In genomic region chr17:18326039-18326438, GRCh38 we compare ENCODE assay signal across 15 cellular contexts. TPM values are rescaled to one million over a fixed set of nuclear protein-coding genes. Genes with fewer than 3 reads are reported as not detected.
"Had no signal": no experiment of that assay in that cellular context is flagged by ENCODE, and none has a peak within 500 bp of the region (broad histone marks: within the 10 kb centered on the region; RNA-seq: fewer than 3 reads in every experiment).

No MANE protein-coding gene starts in this region.

- H3K36me3 Mint-ChIP-seq: natural killer cell had no signal

- H3K9me3 Mint-ChIP-seq: brain, natural killer cell had no signal

- H3K27me3 Mint-ChIP-seq: activated naive CD8-positive, alpha-beta T cell; brain had no signal

- ATAC-seq: left lung, natural killer cell had no signal

- H3K27ac ChIP-seq: colonic mucosa, esophagus muscularis mucosa, hepatocyte, neutrophil, transverse colon had no signal

- FAIRE-seq: keratinocyte had no signal

- H3K4me3 Mint-ChIP-seq: activated naive CD8-positive, alpha-beta T cell; brain; natural killer cell had no signal

- H3K4me3 ChIP-seq: colonic mucosa, esophagus muscularis mucosa, hepatocyte, left lung, transverse colon had no signal

- H3K4me1 ChIP-seq: colonic mucosa had no signal

- DNase-seq: activated CD4-positive, alpha-beta T cell treated with anti-CD3 and anti-CD28 coated beads, Interleukin-2, amount 50 U/mL, for 48 hours; activated CD4-positive, CD25-positive, alpha-beta regulatory T cell treated with anti-CD3 and anti-CD28 coated beads, Interleukin-2, amount 50 U/mL, for 72 hours; central memory CD4-positive, alpha-beta T cell; colonic mucosa; left lung; mesenchymal stem cell; natural killer cell; stimulated activated CD4-positive, alpha-beta T cell treated with anti-CD3 and anti-CD28 coated beads, Interleukin-1b, Interleukin-23, amount 100 ng/mL, for 48 hours had no signal

- H3K9me3 ChIP-seq: colonic mucosa, esophagus muscularis mucosa, left lung, neutrophil, transverse colon had no signal

- H3K27ac Mint-ChIP-seq: natural killer cell had no signal

RNA-seq across cellular contexts. Expression of gene EVPLL, which starts 51.5 kb away (rescaled TPM):
- total RNA-seq: esophagus muscularis mucosa, hepatocyte had no signal
- polyA plus RNA-seq: hepatocyte had no signal
